1 cellular context compared by ENCODE assay signal in genomic region chr7:45229130-45229920, GRCh38.
TF ChIP-seq lines count a peak whose summit lies in the region.

No MANE protein-coding gene starts in this region.

TF ChIP-seq in K562, 482 proteins besides CTCF, POLR2A, EP300 and RAD21 (continued from another document):
- TF ChIP-seq, protein P1, sequence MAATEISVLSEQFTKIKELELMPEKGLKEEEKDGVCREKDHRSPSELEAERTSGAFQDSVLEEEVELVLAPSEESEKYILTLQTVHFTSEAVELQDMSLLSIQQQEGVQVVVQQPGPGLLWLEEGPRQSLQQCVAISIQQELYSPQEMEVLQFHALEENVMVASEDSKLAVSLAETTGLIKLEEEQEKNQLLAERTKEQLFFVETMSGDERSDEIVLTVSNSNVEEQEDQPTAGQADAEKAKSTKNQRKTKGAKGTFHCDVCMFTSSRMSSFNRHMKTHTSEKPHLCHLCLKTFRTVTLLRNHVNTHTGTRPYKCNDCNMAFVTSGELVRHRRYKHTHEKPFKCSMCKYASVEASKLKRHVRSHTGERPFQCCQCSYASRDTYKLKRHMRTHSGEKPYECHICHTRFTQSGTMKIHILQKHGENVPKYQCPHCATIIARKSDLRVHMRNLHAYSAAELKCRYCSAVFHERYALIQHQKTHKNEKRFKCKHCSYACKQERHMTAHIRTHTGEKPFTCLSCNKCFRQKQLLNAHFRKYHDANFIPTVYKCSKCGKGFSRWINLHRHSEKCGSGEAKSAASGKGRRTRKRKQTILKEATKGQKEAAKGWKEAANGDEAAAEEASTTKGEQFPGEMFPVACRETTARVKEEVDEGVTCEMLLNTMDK (IDR thresholded peaks at IDR 0.05; ENCODE audit: borderline replicate concordance, insufficient read depth, low read depth, low read length, poor library complexity, severe bottlenecking): peak; percentile 9
- TF ChIP-seq HOXB6 (CRISPR knock-in tag; IDR thresholded peaks at IDR 0.05; ENCODE audit: borderline replicate concordance): no peak
- no peak for TF ChIP-seq MLLT1 (IDR thresholded peaks at IDR 0.05)
- TF ChIP-seq POLR2AphosphoS5 (IDR thresholded peaks at IDR 0.05; ENCODE audit: control insufficient read depth, insufficient read depth, low read depth, low read length): peak; percentile 37; the same call in 1 of the 2 replicates
- TF ChIP-seq, protein P2, sequence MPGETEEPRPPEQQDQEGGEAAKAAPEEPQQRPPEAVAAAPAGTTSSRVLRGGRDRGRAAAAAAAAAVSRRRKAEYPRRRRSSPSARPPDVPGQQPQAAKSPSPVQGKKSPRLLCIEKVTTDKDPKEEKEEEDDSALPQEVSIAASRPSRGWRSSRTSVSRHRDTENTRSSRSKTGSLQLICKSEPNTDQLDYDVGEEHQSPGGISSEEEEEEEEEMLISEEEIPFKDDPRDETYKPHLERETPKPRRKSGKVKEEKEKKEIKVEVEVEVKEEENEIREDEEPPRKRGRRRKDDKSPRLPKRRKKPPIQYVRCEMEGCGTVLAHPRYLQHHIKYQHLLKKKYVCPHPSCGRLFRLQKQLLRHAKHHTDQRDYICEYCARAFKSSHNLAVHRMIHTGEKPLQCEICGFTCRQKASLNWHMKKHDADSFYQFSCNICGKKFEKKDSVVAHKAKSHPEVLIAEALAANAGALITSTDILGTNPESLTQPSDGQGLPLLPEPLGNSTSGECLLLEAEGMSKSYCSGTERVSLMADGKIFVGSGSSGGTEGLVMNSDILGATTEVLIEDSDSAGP (CRISPR knock-in tag; IDR thresholded peaks at IDR 0.05): no peak
- TF ChIP-seq SMARCA4 (IDR thresholded peaks at IDR 0.05): peak; percentile 63; the same call in 1 of the 2 replicates
- no peak for TF ChIP-seq EWSR1 (IDR thresholded peaks at IDR 0.05; ENCODE audit: borderline replicate concordance, low read depth, partially characterized antibody)
- peak; percentile 58; the same call in 1 of the 2 replicates for TF ChIP-seq DPF2 (IDR thresholded peaks at IDR 0.05)
- TF ChIP-seq TAL1 (IDR thresholded peaks at IDR 0.05): peak; percentile 66
- TF ChIP-seq, protein P3, sequence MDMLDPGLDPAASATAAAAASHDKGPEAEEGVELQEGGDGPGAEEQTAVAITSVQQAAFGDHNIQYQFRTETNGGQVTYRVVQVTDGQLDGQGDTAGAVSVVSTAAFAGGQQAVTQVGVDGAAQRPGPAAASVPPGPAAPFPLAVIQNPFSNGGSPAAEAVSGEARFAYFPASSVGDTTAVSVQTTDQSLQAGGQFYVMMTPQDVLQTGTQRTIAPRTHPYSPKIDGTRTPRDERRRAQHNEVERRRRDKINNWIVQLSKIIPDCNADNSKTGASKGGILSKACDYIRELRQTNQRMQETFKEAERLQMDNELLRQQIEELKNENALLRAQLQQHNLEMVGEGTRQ (CRISPR knock-in tag; IDR thresholded peaks at IDR 0.05): 0 out of 2 replicates have a peak, but pooled peaks have one; percentile 23
- TF ChIP-seq SP1 (CRISPR knock-in tag; IDR thresholded peaks at IDR 0.05): no peak
- TF ChIP-seq ZZZ3 (IDR thresholded peaks at IDR 0.05): no peak
- peak; percentile 45; the same call in 1 of the 2 replicates for TF ChIP-seq MTA2 (IDR thresholded peaks at IDR 0.05; ENCODE audit: low read depth)
- no peak for TF ChIP-seq HDAC8 (tag; IDR thresholded peaks at IDR 0.05)
- TF ChIP-seq THRB (CRISPR knock-in tag; conservative IDR thresholded peaks at IDR 0.05): no peak
- TF ChIP-seq, protein P4, sequence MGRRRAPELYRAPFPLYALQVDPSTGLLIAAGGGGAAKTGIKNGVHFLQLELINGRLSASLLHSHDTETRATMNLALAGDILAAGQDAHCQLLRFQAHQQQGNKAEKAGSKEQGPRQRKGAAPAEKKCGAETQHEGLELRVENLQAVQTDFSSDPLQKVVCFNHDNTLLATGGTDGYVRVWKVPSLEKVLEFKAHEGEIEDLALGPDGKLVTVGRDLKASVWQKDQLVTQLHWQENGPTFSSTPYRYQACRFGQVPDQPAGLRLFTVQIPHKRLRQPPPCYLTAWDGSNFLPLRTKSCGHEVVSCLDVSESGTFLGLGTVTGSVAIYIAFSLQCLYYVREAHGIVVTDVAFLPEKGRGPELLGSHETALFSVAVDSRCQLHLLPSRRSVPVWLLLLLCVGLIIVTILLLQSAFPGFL (CRISPR knock-in tag; IDR thresholded peaks at IDR 0.05): no peak
- TF ChIP-seq ETV1 (tag; conservative IDR thresholded peaks at IDR 0.05; ENCODE audit: low read depth): no peak
- peak; percentile 77 for TF ChIP-seq NFIC (IDR thresholded peaks at IDR 0.05)
- no peak for TF ChIP-seq FOXK2 (conservative IDR thresholded peaks at IDR 0.05 in 1 of 2, IDR thresholded peaks at IDR 0.05 in 1 of 2; ENCODE audit: low read depth in 2 of 2)
- peak; percentile 44; the same call in 1 of the 2 replicates for TF ChIP-seq KLF16 (IDR thresholded peaks at IDR 0.05)
- TF ChIP-seq ARID1B (IDR thresholded peaks at IDR 0.05): peak; percentile 82
- peak; percentile 84 for TF ChIP-seq TCF3 (CRISPR knock-in tag; IDR thresholded peaks at IDR 0.05)
- TF ChIP-seq SMARCE1 (IDR thresholded peaks at IDR 0.05): 0 out of 2 replicates have a peak, but pooled peaks have one; percentile 52
- no peak for TF ChIP-seq ZNF408 (CRISPR knock-in tag; IDR thresholded peaks at IDR 0.05; ENCODE audit: low read depth)
- TF ChIP-seq ERF (CRISPR knock-in tag; IDR thresholded peaks at IDR 0.05): no peak
- TF ChIP-seq NFE2 (IDR thresholded peaks at IDR 0.05; ENCODE audit: low read depth): 0 out of 2 replicates have a peak, but pooled peaks have one; percentile 31
